Comparison of ENCODE assay signal across 1 cellular context in the genomic region with DNA sequence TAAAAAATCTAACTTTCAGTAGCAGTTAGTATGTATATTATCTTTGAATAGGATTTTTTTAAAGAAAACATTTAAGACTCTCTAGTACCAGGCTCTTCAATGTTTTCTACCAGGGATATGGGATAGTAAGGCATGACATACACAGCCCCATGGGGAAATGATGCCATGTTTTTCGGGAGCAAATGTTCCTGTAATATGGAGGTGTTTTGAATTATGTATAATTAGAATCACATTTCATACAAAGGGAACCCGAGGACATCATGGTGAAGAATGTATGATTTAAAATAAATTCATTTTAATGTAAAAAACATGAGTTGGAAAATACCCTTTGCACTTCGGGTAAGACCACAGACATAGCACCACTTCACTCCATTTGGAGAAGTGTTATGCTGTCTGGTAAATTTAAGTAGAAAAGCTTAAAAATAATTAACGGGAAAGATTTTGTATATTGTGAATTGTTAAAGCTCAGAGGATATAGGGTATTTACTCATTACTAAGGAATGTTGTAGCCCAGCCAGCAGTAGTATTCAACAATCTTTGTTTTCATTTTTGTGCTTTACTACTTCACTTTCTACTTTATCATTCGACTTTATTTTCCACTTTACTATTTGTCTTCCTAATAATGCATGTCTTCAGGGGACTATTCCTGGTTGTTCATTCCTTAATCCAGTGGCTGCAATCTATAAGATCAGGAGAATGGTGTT.
TF ChIP-seq lines count a peak whose summit lies in the region.

No MANE protein-coding gene starts in this region.

TF ChIP-seq in endothelial cell of umbilical vein, 7 proteins besides CTCF, POLR2A, EP300 and RAD21 (continued from another document):
- TF ChIP-seq, protein P1, sequence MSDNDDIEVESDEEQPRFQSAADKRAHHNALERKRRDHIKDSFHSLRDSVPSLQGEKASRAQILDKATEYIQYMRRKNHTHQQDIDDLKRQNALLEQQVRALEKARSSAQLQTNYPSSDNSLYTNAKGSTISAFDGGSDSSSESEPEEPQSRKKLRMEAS (IDR thresholded peaks at IDR 0.05; ENCODE audit: insufficient read depth, insufficient read length): no peak
- TF ChIP-seq EZH2 (IDR thresholded peaks at IDR 0.05; ENCODE audit: borderline replicate concordance, low read depth, low read length, severe bottlenecking) (no peak), MYC (IDR thresholded peaks at IDR 0.05; ENCODE audit: low read depth, low read length) (no peak), POLR2AphosphoS5 (IDR thresholded peaks at IDR 0.05; ENCODE audit: insufficient read depth, low read depth, low read length) (no peak), GATA2 (IDR thresholded peaks at IDR 0.05; ENCODE audit: insufficient read depth, insufficient read length, low read depth, low read length) (no peak), JUN (IDR thresholded peaks at IDR 0.05; ENCODE audit: borderline replicate concordance, insufficient read depth, insufficient read length, low read depth) (no peak)
